ENCODE assay signal across 1 cellular context in the genomic region with DNA sequence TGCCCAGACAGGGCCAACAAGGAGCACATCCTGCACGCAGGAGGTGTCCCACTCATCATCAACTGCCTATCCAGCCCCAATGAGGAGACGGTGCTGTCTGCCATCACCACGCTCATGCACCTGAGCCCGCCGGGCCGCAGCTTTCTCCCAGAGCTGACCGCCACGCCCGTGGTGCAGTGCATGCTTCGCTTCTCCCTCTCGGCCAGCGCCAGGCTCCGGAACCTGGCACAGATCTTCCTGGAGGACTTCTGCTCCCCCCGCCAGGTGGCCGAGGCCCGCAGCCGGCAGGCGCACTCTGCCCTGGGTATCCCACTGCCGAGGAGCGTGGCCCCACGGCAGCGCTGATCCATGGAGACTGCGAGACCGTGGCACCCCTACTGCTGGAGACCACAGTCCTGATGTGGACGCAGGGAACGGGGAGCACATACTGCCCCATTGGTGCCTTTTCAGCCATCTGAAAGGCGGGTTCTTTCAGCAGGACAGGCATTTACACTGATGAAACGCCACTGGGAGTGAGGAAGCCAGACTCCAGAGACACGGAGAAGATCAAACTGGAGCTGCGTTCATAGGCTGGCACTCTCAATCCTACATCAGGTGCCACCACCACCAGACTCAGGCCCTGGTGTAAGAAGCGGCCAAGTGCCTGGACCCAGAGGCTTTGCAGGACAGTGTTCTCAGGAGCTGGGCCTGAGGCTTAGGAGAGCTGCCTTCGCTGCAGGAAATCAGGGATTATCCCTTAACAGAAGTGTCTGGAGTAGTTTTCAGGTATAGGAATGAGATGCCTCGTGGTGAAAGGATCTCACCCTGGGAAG.
TF ChIP-seq lines count a peak whose summit lies in the region.

No MANE protein-coding gene starts in this region.

TF ChIP-seq in SK-N-SH, 30 proteins besides CTCF, POLR2A, EP300 and RAD21 (continued from another document):
- TF ChIP-seq FOXJ3 (CRISPR knock-in tag; IDR thresholded peaks at IDR 0.05) (no peak), FOSL2 (IDR thresholded peaks at IDR 0.05; ENCODE audit: borderline replicate concordance, low read depth) (no peak), FOXM1 (IDR thresholded peaks at IDR 0.05; ENCODE audit: low read depth) (no peak), MAX (IDR thresholded peaks at IDR 0.05; ENCODE audit: low read depth) (no peak), RXRA (IDR thresholded peaks at IDR 0.05; ENCODE audit: borderline replicate concordance, low read depth) (no peak), TAF1 (IDR thresholded peaks at IDR 0.05; ENCODE audit: borderline replicate concordance, low read depth, low read length) (no peak), POLR2AphosphoS5 (IDR thresholded peaks at IDR 0.05; ENCODE audit: low read depth, low read length) (no peak), TEAD4 (IDR thresholded peaks at IDR 0.05; ENCODE audit: borderline replicate concordance, insufficient read depth) (no peak), GATA2 (CRISPR knock-in tag; IDR thresholded peaks at IDR 0.05) (no peak), IRF3 (IDR thresholded peaks at IDR 0.05; ENCODE audit: low read depth, low read length) (no peak), ELF1 (IDR thresholded peaks at IDR 0.05) (no peak), ZBTB33 (IDR thresholded peaks at IDR 0.05; ENCODE audit: borderline replicate concordance, low read depth) (no peak), YY1 (IDR thresholded peaks at IDR 0.05; ENCODE audit: low read depth) (no peak), SMC3 (IDR thresholded peaks at IDR 0.05; ENCODE audit: low read depth, low read length) (no peak)
- TF ChIP-seq, protein P1, sequence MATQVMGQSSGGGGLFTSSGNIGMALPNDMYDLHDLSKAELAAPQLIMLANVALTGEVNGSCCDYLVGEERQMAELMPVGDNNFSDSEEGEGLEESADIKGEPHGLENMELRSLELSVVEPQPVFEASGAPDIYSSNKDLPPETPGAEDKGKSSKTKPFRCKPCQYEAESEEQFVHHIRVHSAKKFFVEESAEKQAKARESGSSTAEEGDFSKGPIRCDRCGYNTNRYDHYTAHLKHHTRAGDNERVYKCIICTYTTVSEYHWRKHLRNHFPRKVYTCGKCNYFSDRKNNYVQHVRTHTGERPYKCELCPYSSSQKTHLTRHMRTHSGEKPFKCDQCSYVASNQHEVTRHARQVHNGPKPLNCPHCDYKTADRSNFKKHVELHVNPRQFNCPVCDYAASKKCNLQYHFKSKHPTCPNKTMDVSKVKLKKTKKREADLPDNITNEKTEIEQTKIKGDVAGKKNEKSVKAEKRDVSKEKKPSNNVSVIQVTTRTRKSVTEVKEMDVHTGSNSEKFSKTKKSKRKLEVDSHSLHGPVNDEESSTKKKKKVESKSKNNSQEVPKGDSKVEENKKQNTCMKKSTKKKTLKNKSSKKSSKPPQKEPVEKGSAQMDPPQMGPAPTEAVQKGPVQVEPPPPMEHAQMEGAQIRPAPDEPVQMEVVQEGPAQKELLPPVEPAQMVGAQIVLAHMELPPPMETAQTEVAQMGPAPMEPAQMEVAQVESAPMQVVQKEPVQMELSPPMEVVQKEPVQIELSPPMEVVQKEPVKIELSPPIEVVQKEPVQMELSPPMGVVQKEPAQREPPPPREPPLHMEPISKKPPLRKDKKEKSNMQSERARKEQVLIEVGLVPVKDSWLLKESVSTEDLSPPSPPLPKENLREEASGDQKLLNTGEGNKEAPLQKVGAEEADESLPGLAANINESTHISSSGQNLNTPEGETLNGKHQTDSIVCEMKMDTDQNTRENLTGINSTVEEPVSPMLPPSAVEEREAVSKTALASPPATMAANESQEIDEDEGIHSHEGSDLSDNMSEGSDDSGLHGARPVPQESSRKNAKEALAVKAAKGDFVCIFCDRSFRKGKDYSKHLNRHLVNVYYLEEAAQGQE (IDR thresholded peaks at IDR 0.05; ENCODE audit: low read depth, low read length) = no peak
- TF ChIP-seq, protein P2, sequence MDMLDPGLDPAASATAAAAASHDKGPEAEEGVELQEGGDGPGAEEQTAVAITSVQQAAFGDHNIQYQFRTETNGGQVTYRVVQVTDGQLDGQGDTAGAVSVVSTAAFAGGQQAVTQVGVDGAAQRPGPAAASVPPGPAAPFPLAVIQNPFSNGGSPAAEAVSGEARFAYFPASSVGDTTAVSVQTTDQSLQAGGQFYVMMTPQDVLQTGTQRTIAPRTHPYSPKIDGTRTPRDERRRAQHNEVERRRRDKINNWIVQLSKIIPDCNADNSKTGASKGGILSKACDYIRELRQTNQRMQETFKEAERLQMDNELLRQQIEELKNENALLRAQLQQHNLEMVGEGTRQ (IDR thresholded peaks at IDR 0.05; ENCODE audit: borderline replicate concordance, low read depth, low read length) = no peak
TF ChIP-seq in SK-N-SH: peak in this region for 0.
